Comparison of ENCODE assay signal across 1 cellular context in the genomic region with DNA sequence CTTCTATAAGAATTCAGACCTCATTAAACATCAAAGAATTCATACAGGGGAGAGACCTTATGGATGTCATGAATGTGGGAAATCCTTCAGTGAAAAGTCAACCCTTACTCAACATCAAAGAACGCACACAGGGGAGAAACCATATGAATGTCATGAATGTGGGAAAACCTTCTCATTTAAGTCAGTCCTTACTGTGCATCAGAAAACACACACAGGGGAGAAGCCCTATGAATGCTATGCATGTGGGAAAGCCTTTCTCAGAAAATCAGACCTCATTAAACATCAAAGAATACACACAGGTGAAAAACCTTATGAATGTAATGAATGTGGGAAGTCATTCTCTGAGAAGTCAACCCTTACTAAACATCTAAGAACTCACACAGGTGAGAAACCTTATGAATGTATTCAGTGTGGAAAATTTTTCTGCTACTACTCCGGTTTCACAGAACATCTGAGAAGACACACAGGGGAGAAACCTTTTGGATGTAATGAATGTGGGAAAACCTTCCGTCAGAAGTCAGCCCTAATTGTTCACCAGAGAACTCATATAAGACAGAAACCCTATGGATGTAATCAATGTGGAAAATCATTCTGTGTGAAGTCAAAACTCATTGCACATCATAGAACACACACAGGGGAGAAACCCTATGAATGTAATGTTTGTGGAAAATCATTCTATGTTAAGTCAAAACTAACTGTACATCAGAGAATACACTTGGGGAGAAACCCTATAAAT.
A peak's percentile ranks its signal among the peaks of the same experiment; 100 is the strongest.
TF ChIP-seq lines count a peak whose summit lies in the region.

No MANE protein-coding gene starts in this region.

TF ChIP-seq in H1, 55 proteins besides CTCF, POLR2A, EP300 and RAD21:
- TF ChIP-seq ZNF274 (IDR thresholded peaks at IDR 0.05; ENCODE audit: borderline replicate concordance, extremely low read depth, low read length) (peak; percentile 76), SIN3A (conservative IDR thresholded peaks at IDR 0.05 in 1 of 2, IDR thresholded peaks at IDR 0.05 in 1 of 2; ENCODE audit: low read depth in 1 of 2, low read length in 2 of 2) (no peak)
